In genomic region chr16:89395150-89396142, GRCh38 we compare ENCODE assay signal across 1 cellular context.
TF ChIP-seq lines count a peak whose summit lies in the region.

No MANE protein-coding gene starts in this region.

TF ChIP-seq in HepG2, 621 proteins besides CTCF, POLR2A, EP300 and RAD21 (continued from another document and continues in another):
- TF ChIP-seq MNT (IDR thresholded peaks at IDR 0.05) (peak; percentile 94), NKX3-1 (CRISPR knock-in tag; IDR thresholded peaks at IDR 0.05) (peak; percentile 88), ATF5 (CRISPR knock-in tag; IDR thresholded peaks at IDR 0.05; ENCODE audit: low read depth) (0 out of 2 replicates have a peak, but pooled peaks have one; percentile 69), ZMYM3 (CRISPR knock-in tag; IDR thresholded peaks at IDR 0.05) (peak; percentile 90), ZNF644 (CRISPR knock-in tag; IDR thresholded peaks at IDR 0.05; ENCODE audit: low read depth) (peak; percentile 90), SP5 (CRISPR knock-in tag; IDR thresholded peaks at IDR 0.05; ENCODE audit: borderline replicate concordance, low read depth) (peak; percentile 89), AKAP8 (CRISPR knock-in tag; IDR thresholded peaks at IDR 0.05) (peak; percentile 93), ZNF703 (CRISPR knock-in tag; IDR thresholded peaks at IDR 0.05; ENCODE audit: borderline replicate concordance) (no peak), TEAD2 (CRISPR knock-in tag; IDR thresholded peaks at IDR 0.05) (no peak), AGO2 (optimal IDR thresholded peaks at IDR 0.05; ENCODE audit: low read depth, low read length) (peak; percentile 25), ZBTB4 (CRISPR knock-in tag; IDR thresholded peaks at IDR 0.05; ENCODE audit: borderline replicate concordance) (peak; percentile 99), SMYD3 (CRISPR knock-in tag; IDR thresholded peaks at IDR 0.05) (peak; percentile 98), ZNF552 (CRISPR knock-in tag; IDR thresholded peaks at IDR 0.05; ENCODE audit: borderline replicate concordance) (peak; percentile 97), REL (CRISPR knock-in tag; conservative IDR thresholded peaks at IDR 0.05) (no peak; the same call in 1 of the 2 replicates), NCOR1 (IDR thresholded peaks at IDR 0.05; ENCODE audit: borderline replicate concordance, low read length) (peak; percentile 95; the same call in 1 of the 2 replicates), ZNF7 (CRISPR knock-in tag; IDR thresholded peaks at IDR 0.05) (peak; percentile 36; the same call in 1 of the 2 replicates), ZBTB42 (CRISPR knock-in tag; IDR thresholded peaks at IDR 0.05) (peak; percentile 89; the same call in 1 of the 2 replicates), TIGD3 (CRISPR knock-in tag; IDR thresholded peaks at IDR 0.05; ENCODE audit: borderline replicate concordance) (no peak), SNRNP70 (IDR thresholded peaks at IDR 0.05; ENCODE audit: low read depth, low read length) (no peak), ZNF713 (CRISPR knock-in tag; IDR thresholded peaks at IDR 0.05) (0 out of 2 replicates have a peak, but pooled peaks have one; percentile 81), KDM1A (CRISPR knock-in tag; IDR thresholded peaks at IDR 0.05) (peak; percentile 87; the same call in 1 of the 2 replicates), GLI4 (CRISPR knock-in tag; IDR thresholded peaks at IDR 0.05; ENCODE audit: borderline replicate concordance) (no peak), CREB1 (IDR thresholded peaks at IDR 0.05) (peak; percentile 73), CREB1 (CRISPR knock-in tag; IDR thresholded peaks at IDR 0.05) (peak; percentile 72), ZNF816 (CRISPR knock-in tag; IDR thresholded peaks at IDR 0.05; ENCODE audit: borderline replicate concordance) (peak; percentile 95; the same call in 1 of the 2 replicates), ZNF75D (CRISPR knock-in tag; IDR thresholded peaks at IDR 0.05; ENCODE audit: borderline replicate concordance) (no peak), ZNF292 (CRISPR knock-in tag; IDR thresholded peaks at IDR 0.05; ENCODE audit: borderline replicate concordance, low read depth) (peak; percentile 96), TCF12 (IDR thresholded peaks at IDR 0.05) (no peak), TCF12 (CRISPR knock-in tag; IDR thresholded peaks at IDR 0.05) (peak; percentile 94; the same call in 1 of the 2 replicates), ZNF280D (CRISPR knock-in tag; IDR thresholded peaks at IDR 0.05) (peak; percentile 96), AFF4 (CRISPR knock-in tag; IDR thresholded peaks at IDR 0.05) (no peak), LCORL (IDR thresholded peaks at IDR 0.05) (no peak), LCORL (CRISPR knock-in tag; IDR thresholded peaks at IDR 0.05) (peak; percentile 99), ZNF639 (CRISPR knock-in tag; conservative IDR thresholded peaks at IDR 0.05) (peak; percentile 86), SP2 (CRISPR knock-in tag; IDR thresholded peaks at IDR 0.05) (no peak), GPBP1L1 (CRISPR knock-in tag; IDR thresholded peaks at IDR 0.05) (no peak), KDM5B (CRISPR knock-in tag; IDR thresholded peaks at IDR 0.05; ENCODE audit: borderline replicate concordance) (peak; percentile 98; the same call in 1 of the 2 replicates), KLF16 (CRISPR knock-in tag; IDR thresholded peaks at IDR 0.05) (peak in 1 of 2 experiments; percentile 99; a peak in 2 of 4 replicates), ZNF891 (CRISPR knock-in tag; IDR thresholded peaks at IDR 0.05) (peak; percentile 66; the same call in 1 of the 2 replicates), ZNF563 (CRISPR knock-in tag; IDR thresholded peaks at IDR 0.05) (peak; percentile 98), YEATS4 (CRISPR knock-in tag; IDR thresholded peaks at IDR 0.05; ENCODE audit: borderline replicate concordance) (peak; percentile 89)
